Comparison of ENCODE assay signal across 1 cellular context in genomic region chr5:14105717-14106435, GRCh38.
TF ChIP-seq lines count a peak whose summit lies in the region.

No MANE protein-coding gene starts in this region.

TF ChIP-seq in HEK293, 187 proteins besides CTCF, POLR2A, EP300 and RAD21 (continued from another document):
- TF ChIP-seq ZSCAN4 (tag by site-specific recombination; IDR thresholded peaks at IDR 0.05) (no peak), ZNF10 (tag by site-specific recombination; IDR thresholded peaks at IDR 0.05) (no peak), ZBTB11 (tag by site-specific recombination; conservative IDR thresholded peaks at IDR 0.05; ENCODE audit: low read depth) (no peak), HOXD13 (CRISPR knock-in tag; IDR thresholded peaks at IDR 0.05; ENCODE audit: borderline replicate concordance) (no peak), ZNF626 (tag by site-specific recombination; IDR thresholded peaks at IDR 0.05) (no peak), OSR2 (tag by site-specific recombination; IDR thresholded peaks at IDR 0.05) (no peak), ZNF560 (tag by site-specific recombination; IDR thresholded peaks at IDR 0.05; ENCODE audit: borderline replicate concordance) (no peak), ZNF76 (tag by site-specific recombination; IDR thresholded peaks at IDR 0.05; ENCODE audit: borderline replicate concordance, low read depth) (no peak), ZFHX2 (tag by site-specific recombination; conservative IDR thresholded peaks at IDR 0.05) (no peak), TCF7L2 (IDR thresholded peaks at IDR 0.05; ENCODE audit: borderline replicate concordance, low read depth, low read length) (no peak), ZNF529 (tag by site-specific recombination; IDR thresholded peaks at IDR 0.05; ENCODE audit: insufficient replicate concordance) (no peak), ZNF19 (tag by site-specific recombination; IDR thresholded peaks at IDR 0.05; ENCODE audit: low read depth) (no peak), KLF8 (tag by site-specific recombination; IDR thresholded peaks at IDR 0.05) (no peak)
